In the genomic region with DNA sequence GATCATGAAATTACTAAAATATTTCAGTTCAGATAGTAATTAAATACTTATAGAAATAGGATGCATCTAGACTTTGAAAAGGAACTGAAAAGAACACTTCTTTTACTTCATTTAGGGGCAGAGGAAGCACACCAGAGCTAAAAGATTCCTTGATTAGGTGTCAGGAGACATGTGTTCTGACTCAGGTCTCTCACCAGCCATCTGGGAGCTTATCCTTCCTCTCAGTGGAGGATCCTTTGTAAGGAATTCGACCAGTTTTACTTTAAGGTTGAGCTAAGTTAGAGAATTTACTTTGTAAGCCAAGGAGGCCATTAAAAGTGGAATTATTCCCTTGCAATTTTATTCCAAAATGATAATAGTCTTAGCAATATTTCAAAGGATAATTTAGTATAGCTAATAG, we compare ENCODE assay signal across 29 cellular contexts. TPM values are rescaled to one million over a fixed set of nuclear protein-coding genes. Genes with fewer than 3 reads are reported as not detected.
A peak's percentile ranks its signal among the peaks of the same experiment; 100 is the strongest.
DNase-seq lines count a peak whose midpoint lies in the region; ATAC-seq and TF ChIP-seq lines count a peak whose summit lies in the region.
"Had no signal": no experiment of that assay in that cellular context is flagged by ENCODE, and none has a peak within 500 bp of the region (broad histone marks: within the 10 kb centered on the region; RNA-seq: fewer than 3 reads in every experiment).

No MANE protein-coding gene starts in this region.

- peak overlapping the region; percentile 59; the same call in 1 of the 2 replicates for H3K27ac ChIP-seq in IMR-90 (ENCODE audit: insufficient read depth, low read length)
- H3K27ac ChIP-seq: KMS-11, parathyroid adenoma, right atrium auricular region, RWPE1, upper lobe of left lung had no signal

- H2BK20ac ChIP-seq in IMR-90 (ENCODE audit: low read depth, low read length), result peak overlapping the region; percentile 53

- BruUV-seq in IMR-90 (replicated peaks; lab: Mats Ljungman, UMichigan), result no TSS peak

- peaks cover 80% of the 10 kb centered on the region for H3K36me3 Mint-ChIP-seq in nephron progenitor cell (ENCODE audit: low read depth)
- H3K36me3 Mint-ChIP-seq: activated naive CD4-positive, alpha-beta T cell treated with anti-CD3 and anti-CD28 coated beads, Interleukin-2, amount 50 U/mL, for 72 hours; naive thymus-derived CD8-positive, alpha-beta T cell had no signal

- H3K9ac ChIP-seq in IMR-90 (ENCODE audit: low read depth, low read length), result peak overlapping the region; percentile 3; the same call in 1 of the 2 replicates
- H3K9ac ChIP-seq: KMS-11, parathyroid adenoma had no signal

- no peaks in the 10 kb centered on the region for H3K9me3 ChIP-seq in IMR-90 (ENCODE audit: control insufficient read depth, insufficient read depth, low read length)
- H3K9me3 ChIP-seq: Caco-2, right atrium auricular region, upper lobe of left lung had no signal

- no peak overlapping the region for H2AK5ac ChIP-seq in IMR-90 (ENCODE audit: low read depth, low read length)

- peak overlapping the region; percentile 53 for H3K14ac ChIP-seq in IMR-90 (replicated peaks; ENCODE audit: low read depth, low read length)

- H3K4me3 Mint-ChIP-seq in nephron progenitor cell, result no peak overlapping the region
- H3K4me3 Mint-ChIP-seq: activated CD8-positive, alpha-beta T cell treated with anti-CD3 and anti-CD28 coated beads for 36 hours; naive thymus-derived CD8-positive, alpha-beta T cell; T-helper 1 cell treated with Interleukin-12 subunit alpha and Interleukin-12 subunit beta and Interleukin-4 antibody, amounts not matched to agents 30 μg/mL and 1 μg/mL, for 36 hours had no signal

- H4K5ac ChIP-seq in IMR-90 (ENCODE audit: low read depth, low read length), result peak overlapping the region; percentile 84

- H3K4ac ChIP-seq in IMR-90 (ENCODE audit: low read depth, low read length), result peak overlapping the region; percentile 69

- H2BK5ac ChIP-seq in IMR-90 (ENCODE audit: low read depth, low read length, poor library complexity, severe bottlenecking), result peak overlapping the region; percentile 95

- peak overlapping the region; percentile 67; the same call in 1 of the 2 replicates for H3K56ac ChIP-seq in IMR-90 (ENCODE audit: extremely low read depth, insufficient read depth, low read length)

- peak overlapping the region; percentile 30 for H3K27ac Mint-ChIP-seq in nephron progenitor cell
- H3K27ac Mint-ChIP-seq: activated CD8-positive, alpha-beta T cell treated with anti-CD3 and anti-CD28 coated beads for 36 hours; activated naive CD4-positive, alpha-beta T cell treated with anti-CD3 and anti-CD28 coated beads, Interleukin-2, amount 50 U/mL, for 72 hours; activated T-helper 2 cell treated with anti-CD3 and anti-CD28 coated beads, Interferon-gamma antibody, Interleukin-2, Interleukin-4, amounts not matched to agents 10 μg/mL and 5 μg/mL and 100 μg/mL, durations not matched to agents 14 hours and 24 hours and 36 hours; naive thymus-derived CD8-positive, alpha-beta T cell; T-helper 1 cell treated with Interleukin-12 subunit alpha and Interleukin-12 subunit beta and Interleukin-4 antibody, amounts not matched to agents 30 μg/mL and 1 μg/mL, for 36 hours had no signal

- peak overlapping the region; percentile 79; the same call in 2 of the 3 replicates for H2BK15ac ChIP-seq in IMR-90 (ENCODE audit: low read depth, low read length)

- no peaks in the 10 kb centered on the region for H4K20me1 ChIP-seq in IMR-90 (ENCODE audit: insufficient read depth, low read length)

- H3K27me3 Mint-ChIP-seq in nephron progenitor cell (ENCODE audit: low read depth, poor library complexity), result no peaks in the 10 kb centered on the region

- no peaks in the 10 kb centered on the region for H3K9me3 Mint-ChIP-seq in nephron progenitor cell
- H3K9me3 Mint-ChIP-seq: activated CD8-positive, alpha-beta T cell treated with anti-CD3 and anti-CD28 coated beads for 36 hours; activated T-helper 2 cell treated with anti-CD3 and anti-CD28 coated beads, Interferon-gamma antibody, Interleukin-2, Interleukin-4, amounts not matched to agents 10 μg/mL and 5 μg/mL and 100 μg/mL, durations not matched to agents 14 hours and 24 hours and 36 hours; T-helper 1 cell treated with Interleukin-12 subunit alpha and Interleukin-12 subunit beta and Interleukin-4 antibody, amounts not matched to agents 30 μg/mL and 1 μg/mL, for 36 hours had no signal

- peak overlapping the region in 1 of 2 experiments; percentile 59; a peak in 2 of 4 replicates for H4K8ac ChIP-seq in IMR-90 (ENCODE audit: low read depth in 2 of 2, low read length in 2 of 2)

- peaks cover 4% of the 10 kb centered on the region for H3K9me1 ChIP-seq in IMR-90 (ENCODE audit: insufficient read depth, low read length)

- H3K4me3 ChIP-seq in IMR-90 (ENCODE audit: insufficient read depth, low read depth, low read length) (no peak overlapping the region), lower leg skin (ENCODE audit: low read depth, poor library complexity, severe bottlenecking) (no peak overlapping the region)
- H3K4me3 ChIP-seq: right atrium auricular region, upper lobe of left lung had no signal

- H3K4me1 ChIP-seq in IMR-90 (ENCODE audit: control insufficient read depth, insufficient read depth, low read length), result peaks cover 3% of the 10 kb centered on the region
- H3K4me1 ChIP-seq: Caco-2, parathyroid adenoma, right atrium auricular region, upper lobe of left lung had no signal

- DNase-seq in Daoy (ENCODE audit: low read depth), result peak; percentile 11
- peak; percentile 81 for DNase-seq in IMR-90
- DNase-seq in fibroblast of peridontal ligament (ENCODE audit: extremely low read depth), result peak; percentile 45
- no peak for DNase-seq in nephron progenitor cell
- no peak for DNase-seq in superior temporal gyrus (ENCODE audit: extremely low spot score)
- DNase-seq in NCI-H146 treated with DMSO at 0.1 percent for 48 hours (lab: John Stamatoyannopoulos, UW; ENCODE audit: unreplicated experiment), result no peak
- no peak for DNase-seq in lower leg skin (ENCODE audit: low spot score in 2 of 2)
- DNase-seq: activated CD4-positive, CD25-positive, alpha-beta regulatory T cell treated with anti-CD3 and anti-CD28 coated beads, Interleukin-2, amount 50 U/mL, for 72 hours; activated CD8-positive, alpha-beta T cell treated with anti-CD3 and anti-CD28 coated beads for 36 hours; anterior cingulate cortex; C1 segment of cervical spinal cord; Caco-2; cortex of kidney; DND-41; naive thymus-derived CD8-positive, alpha-beta T cell; NCI-H1436 treated with DMSO at 0.1 percent for 48 hours; NCI-H2107; NCI-H774; stimulated activated CD4-positive, alpha-beta T cell treated with anti-CD3 and anti-CD28 coated beads, Interleukin-2, amount 100 ng/mL, for 48 hours; substantia nigra; upper lobe of left lung had no signal

- dilution Hi-C loops in IMR-90 (cut with HindIII; ENCODE audit: low sequenced_read_pairs, unreplicated experiment), result no loop called here

- TF ChIP-seq CTCF in IMR-90 (conservative IDR thresholded peaks at IDR 0.05; ENCODE audit: low read depth, low read length) (no peak), nephron progenitor cell (IDR thresholded peaks at IDR 0.05) (no peak), lower leg skin (IDR thresholded peaks at IDR 0.05) (no peak)

- H3K18ac ChIP-seq in IMR-90 (ENCODE audit: low read depth, low read length), result peak overlapping the region; percentile 96

- CTCF ChIA-PET in IMR-90 (lab: Yijun Ruan, JAX), result no interaction called here

- POLR2A ChIA-PET in IMR-90 (lab: Charles Lee; ENCODE audit: unreplicated experiment), result no interaction called here

- intact Hi-C loops in IMR-90 (cut with micrococcal nuclease) (no loop called here), lower leg skin (cut with DNase I; ENCODE audit: low total_unique reads) (no loop called here)

- no peak overlapping the region for H2AK9ac ChIP-seq in IMR-90 (replicated peaks; ENCODE audit: low read depth, low read length, poor library complexity)

- no peak overlapping the region for H2AFZ ChIP-seq in IMR-90 (replicated peaks; ENCODE audit: low read length, poor library complexity)
- H2AFZ ChIP-seq: parathyroid adenoma had no signal

- peak overlapping the region; percentile 79 for H3K4me2 ChIP-seq in IMR-90 (ENCODE audit: low read depth, low read length)
- H3K4me2 ChIP-seq: KMS-11 had no signal

- H2BK120ac ChIP-seq in IMR-90 (ENCODE audit: low read depth, low read length), result peak overlapping the region; percentile 69

- no CpG with 5 or more reads among the region's 1 CpG for WGBS in IMR-90 (ENCODE audit: extremely low coverage in 2 of 2, insufficient read length in 1 of 2), 2 experiments
- WGBS in lower leg skin, 2 donors, result 28 to 70% methylated on average over 1 of the region's 1 CpG

- H3K27me3 ChIP-seq in IMR-90 (ENCODE audit: control insufficient read depth, insufficient read depth, low read length), result no peaks in the 10 kb centered on the region
- H3K27me3 ChIP-seq: right atrium auricular region, upper lobe of left lung had no signal

- peak; percentile 63 for ATAC-seq in IMR-90 (ENCODE audit: low read depth)
- ATAC-seq in HG02981 (IDR thresholded peaks at IDR 0.05; ENCODE audit: unreplicated experiment), result no peak
- ATAC-seq: activated CD8-positive, alpha-beta T cell treated with anti-CD3 and anti-CD28 coated beads for 36 hours; activated naive CD4-positive, alpha-beta T cell treated with anti-CD3 and anti-CD28 coated beads, Interleukin-2, amount 50 U/mL, for 72 hours; naive thymus-derived CD8-positive, alpha-beta T cell had no signal

- H3K79me1 ChIP-seq in IMR-90 (ENCODE audit: low read depth in 1 of 2, low read length in 2 of 2), result peaks cover 23 to 28% of the 10 kb centered on the region in 2 experiments

- no peak for TF ChIP-seq RAD21 in IMR-90 (IDR thresholded peaks at IDR 0.05; ENCODE audit: low read length)

- peaks cover 12% of the 10 kb centered on the region for H3K4me1 Mint-ChIP-seq in nephron progenitor cell
- H3K4me1 Mint-ChIP-seq: naive thymus-derived CD8-positive, alpha-beta T cell had no signal

- peaks cover 9% of the 10 kb centered on the region for H3K36me3 ChIP-seq in IMR-90 (ENCODE audit: control insufficient read depth, insufficient read depth, low read length)
- H3K36me3 ChIP-seq: right atrium auricular region, upper lobe of left lung had no signal

- H3K23ac ChIP-seq in IMR-90 (ENCODE audit: low read depth, low read length), result peak overlapping the region; percentile 55; the same call in 1 of the 2 replicates

- H4K91ac ChIP-seq in IMR-90 (ENCODE audit: insufficient read depth, low read depth, low read length), result peak overlapping the region; percentile 43; the same call in 1 of the 2 replicates

- no peak for TF ChIP-seq POLR2A in IMR-90 (IDR thresholded peaks at IDR 0.05; ENCODE audit: low read depth, low read length)
- TF ChIP-seq POLR2A in lower leg skin (IDR thresholded peaks at IDR 0.05), result no peak

- in situ Hi-C loops in IMR-90 (cut with MboI; ENCODE audit: low sequenced_read_pairs), result no loop called here

TF ChIP-seq in IMR-90, 13 proteins besides CTCF, POLR2A, EP300 and RAD21 (continues in another document):
- TF ChIP-seq RCOR1 (IDR thresholded peaks at IDR 0.05; ENCODE audit: insufficient replicate concordance, low read length) (no peak), BHLHE40 (IDR thresholded peaks at IDR 0.05; ENCODE audit: low read depth, low read length) (no peak)

RNA-seq across cellular contexts. Expression of gene VCAN, which starts 16.7 kb away (rescaled TPM):
- 24.5 and 30.7 TPM in 2 replicates for total RNA-seq in Daoy (2014; rRNA removed; shearing (Covaris generic))
- 158 and 159 TPM in 2 replicates for total RNA-seq in IMR-90 (2012; rRNA removed)
- polyA plus RNA-seq in IMR-90 (2012; rRNA removed), result 45.3 and 47.5 TPM in 2 replicates
- 20.7 and 25.5 TPM in 2 replicates for polyA plus RNA-seq in IMR-90 (2012; cell fraction: cytosol; rRNA removed)
- 17.1 and 53.0 TPM in 2 replicates for polyA plus RNA-seq in IMR-90 (2012; cell fraction: nucleus; rRNA removed; ENCODE audit: low replicate concordance)
- total RNA-seq in lower leg skin, result 10 to 100 TPM; 21.2 to 44.1 (median 36.5) TPM
- total RNA-seq: activated CD8-positive, alpha-beta T cell treated with anti-CD3 and anti-CD28 coated beads for 36 hours; activated T-helper 2 cell treated with anti-CD3 and anti-CD28 coated beads, Interferon-gamma antibody, Interleukin-2, Interleukin-4, amounts not matched to agents 10 μg/mL and 5 μg/mL and 100 μg/mL, durations not matched to agents 14 hours and 24 hours and 36 hours had no signal

Comparison
In these comparisons a context has a peak if more than half of its experiments do, and no peak if none do; other contexts are left out.
1. DNase-seq: peak in Daoy (single experiment), IMR-90 (single experiment) and fibroblast of peridontal ligament (single experiment); none in nephron progenitor cell (single experiment), superior temporal gyrus (single experiment), NCI-H146 treated with DMSO at 0.1 percent for 48 hours (single experiment) and lower leg skin (0 of 2).